ENCODE assay signal across 31 cellular contexts in genomic region chr5:85910335-85910734, GRCh38.
"Had no signal": no experiment of that assay in that cellular context is flagged by ENCODE, and none has a peak within 500 bp of the region (broad histone marks: within the 10 kb centered on the region; RNA-seq: fewer than 3 reads in every experiment).

No MANE protein-coding gene starts in this region.

- H3K4me1 Mint-ChIP-seq: activated CD4-positive, alpha-beta memory T cell treated with anti-CD3 and anti-CD28 coated beads, Interleukin-2, amount 10 ng/mL, durations not matched to agents 7 days and 5 days; activated CD8-positive, alpha-beta memory T cell treated with anti-CD3 and anti-CD28 coated beads, Interleukin-2, amount 10 ng/mL, durations not matched to agents 7 days and 5 days; activated naive CD4-positive, alpha-beta T cell treated with anti-CD3 and anti-CD28 coated beads, Interleukin-2, amount 10 ng/mL, durations not matched to agents 7 days and 5 days; activated naive CD8-positive, alpha-beta T cell treated with anti-CD3 and anti-CD28 coated beads, Interleukin-2, amount 50 U/mL, for 24 hours had no signal

- H3K27ac Mint-ChIP-seq: activated CD4-positive, alpha-beta memory T cell treated with anti-CD3 and anti-CD28 coated beads, Interleukin-2, amount 10 ng/mL, durations not matched to agents 7 days and 5 days; activated CD8-positive, alpha-beta memory T cell treated with anti-CD3 and anti-CD28 coated beads, Interleukin-2, amount 10 ng/mL, durations not matched to agents 7 days and 5 days; activated naive CD4-positive, alpha-beta T cell treated with anti-CD3 and anti-CD28 coated beads, Interleukin-2, amount 10 ng/mL, durations not matched to agents 7 days and 5 days; activated naive CD8-positive, alpha-beta T cell; activated naive CD8-positive, alpha-beta T cell treated with anti-CD3 and anti-CD28 coated beads, Interleukin-2, amount 50 U/mL, for 24 hours had no signal

- H3K27me3 ChIP-seq: brain microvascular endothelial cell, MG63, SJCRH30 had no signal

- ATAC-seq: activated CD4-positive, CD25-positive, alpha-beta regulatory T cell treated with anti-CD3 and anti-CD28 coated beads, Interleukin-2, amount 50 U/mL, for 24 hours; activated CD8-positive, alpha-beta memory T cell treated with anti-CD3 and anti-CD28 coated beads, Interleukin-2, amount 10 ng/mL, durations not matched to agents 7 days and 5 days; activated naive CD8-positive, alpha-beta T cell treated with anti-CD3 and anti-CD28 coated beads, Interleukin-2, amount 50 U/mL, for 24 hours had no signal

- DNase-seq: activated CD4-positive, alpha-beta memory T cell treated with anti-CD3 and anti-CD28 coated beads, Interleukin-2, amount 10 ng/mL, durations not matched to agents 7 days and 5 days; activated CD4-positive, alpha-beta T cell treated with anti-CD3 and anti-CD28 coated beads for 4 hours; activated CD8-positive, alpha-beta memory T cell treated with anti-CD3 and anti-CD28 coated beads for 24 hours; activated CD8-positive, alpha-beta memory T cell treated with anti-CD3 and anti-CD28 coated beads, Interleukin-2, amount 10 ng/mL, durations not matched to agents 7 days and 5 days; activated CD8-positive, alpha-beta memory T cell treated with anti-CD3 and anti-CD28 coated beads, Interleukin-2, amount 50 U/mL, for 48 hours; activated effector memory CD4-positive, alpha-beta T cell treated with Interleukin-2 at 50 U/mL for 16 hours; activated naive CD4-positive, alpha-beta T cell treated with anti-CD3 and anti-CD28 coated beads, Interleukin-2, amount 10 ng/mL, durations not matched to agents 7 days and 5 days; activated naive CD8-positive, alpha-beta T cell treated with anti-CD3 and anti-CD28 coated beads, Interleukin-2, amount 50 U/mL, for 24 hours; activated T-cell treated with anti-CD3 and anti-CD28 coated beads, Interleukin-2, amount 50 U/mL, for 48 hours; anterior cingulate cortex; brain microvascular endothelial cell; central memory CD4-positive, alpha-beta T cell; Kasumi-1; KG1; MG63; NCI-H1092 treated with DMSO at 0.1 percent for 48 hours; NCI-H1417; NCI-H146; NCI-H187; NCI-H2029 treated with DMSO at 0.1 percent for 48 hours; NCI-H2107; NCI-H345; NCI-H524 treated with DMSO at 0.1 percent for 48 hours; NCI-H748 treated with DMSO at 0.1 percent for 48 hours; NK-92 treated with Interleukin-12 subunit alpha and Interleukin-12 subunit beta, amount 100 ng/mL, for 24 hours; SHP77; SJCRH30; T1000 had no signal

- H3K4me3 Mint-ChIP-seq: activated CD4-positive, alpha-beta memory T cell treated with anti-CD3 and anti-CD28 coated beads, Interleukin-2, amount 10 ng/mL, durations not matched to agents 7 days and 5 days; activated CD8-positive, alpha-beta memory T cell treated with anti-CD3 and anti-CD28 coated beads, Interleukin-2, amount 10 ng/mL, durations not matched to agents 7 days and 5 days; activated naive CD4-positive, alpha-beta T cell treated with anti-CD3 and anti-CD28 coated beads, Interleukin-2, amount 10 ng/mL, durations not matched to agents 7 days and 5 days; activated naive CD8-positive, alpha-beta T cell; activated naive CD8-positive, alpha-beta T cell treated with anti-CD3 and anti-CD28 coated beads, Interleukin-2, amount 50 U/mL, for 24 hours had no signal

- H3K36me3 ChIP-seq: brain microvascular endothelial cell, MG63, SJCRH30 had no signal

- H3K9me3 Mint-ChIP-seq: activated CD4-positive, alpha-beta memory T cell treated with anti-CD3 and anti-CD28 coated beads, Interleukin-2, amount 10 ng/mL, durations not matched to agents 7 days and 5 days; activated naive CD4-positive, alpha-beta T cell treated with anti-CD3 and anti-CD28 coated beads, Interleukin-2, amount 10 ng/mL, durations not matched to agents 7 days and 5 days had no signal

- H3K27ac ChIP-seq: brain microvascular endothelial cell, SJCRH30, SK-N-MC had no signal

- H3K27me3 Mint-ChIP-seq: activated CD4-positive, alpha-beta memory T cell treated with anti-CD3 and anti-CD28 coated beads, Interleukin-2, amount 10 ng/mL, durations not matched to agents 7 days and 5 days; activated CD8-positive, alpha-beta memory T cell treated with anti-CD3 and anti-CD28 coated beads, Interleukin-2, amount 10 ng/mL, durations not matched to agents 7 days and 5 days; activated naive CD4-positive, alpha-beta T cell treated with anti-CD3 and anti-CD28 coated beads, Interleukin-2, amount 10 ng/mL, durations not matched to agents 7 days and 5 days; activated naive CD8-positive, alpha-beta T cell; activated naive CD8-positive, alpha-beta T cell treated with anti-CD3 and anti-CD28 coated beads, Interleukin-2, amount 50 U/mL, for 24 hours had no signal

- H3K9me3 ChIP-seq: MG63, SJCRH30 had no signal

- H3K4me3 ChIP-seq: MG63, SJCRH30, SK-N-MC had no signal

- H3K4me1 ChIP-seq: SJCRH30 had no signal
